ENCODE assay signal across 8 cellular contexts in the genomic region with DNA sequence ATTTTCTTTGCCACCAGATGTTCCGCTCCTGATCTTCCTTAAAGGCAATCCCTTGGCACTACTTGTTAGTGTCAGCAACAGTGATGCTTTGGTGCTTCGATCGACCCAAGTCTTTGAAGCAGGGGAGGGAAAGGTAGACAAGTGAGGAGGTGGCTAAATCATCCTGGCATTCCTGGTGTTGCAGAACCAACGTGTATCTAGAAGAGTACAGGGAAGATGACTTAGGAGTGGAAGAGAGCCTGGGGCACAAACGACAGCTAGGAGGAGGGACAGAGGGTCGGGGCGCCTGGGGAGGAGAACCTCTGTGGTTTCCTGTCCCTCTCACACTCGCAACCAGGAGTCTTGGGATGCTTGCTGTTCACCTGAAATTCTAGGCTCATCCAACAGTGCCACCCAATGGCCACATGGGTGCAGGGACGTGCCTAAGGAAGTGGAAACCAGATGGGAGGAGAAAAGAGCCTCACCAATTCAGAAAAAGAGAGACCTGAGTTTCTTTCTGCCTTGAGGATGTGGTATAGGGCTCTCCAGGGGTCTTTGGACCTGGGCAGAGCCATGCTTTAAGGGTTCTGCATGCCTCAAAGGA. TPM values are rescaled to one million over a fixed set of nuclear protein-coding genes. Genes with fewer than 3 reads are reported as not detected.
A peak's percentile ranks its signal among the peaks of the same experiment; 100 is the strongest.
DNase-seq lines count a peak whose midpoint lies in the region; ATAC-seq and TF ChIP-seq lines count a peak whose summit lies in the region.

No MANE protein-coding gene starts in this region.

- H4K20me1 ChIP-seq in DND-41 (ENCODE audit: insufficient read depth, low read length) = peaks cover 5% of the 10 kb centered on the region
- H4K20me1 ChIP-seq in PC-3 (ENCODE audit: low read length) = no peaks in the 10 kb centered on the region

- H2AFZ ChIP-seq in DND-41 (ENCODE audit: low read depth, low read length) (no peak overlapping the region), PC-3 (ENCODE audit: low read length) (no peak overlapping the region)

- peaks cover 39% of the 10 kb centered on the region for H3K27me3 ChIP-seq in DND-41 (ENCODE audit: insufficient read depth, low read length, poor library complexity)
- H3K27me3 ChIP-seq in PC-3 (ENCODE audit: low read length) = peaks cover 16% of the 10 kb centered on the region

- H3K9me2 ChIP-seq in PC-3 (replicated peaks; ENCODE audit: low read length) = no peaks in the 10 kb centered on the region

- DNase-seq in DND-41 (peak; percentile 78), PC-3 (peak; percentile 82), left cardiac atrium (peak; percentile 55), putamen (ENCODE audit: low spot score) (peak; percentile 87)
- DNase-seq in activated naive CD8-positive, alpha-beta T cell treated with anti-CD3 and anti-CD28 coated beads, Interleukin-2, amount 50 U/mL, for 24 hours = peak; percentile 60

- ATAC-seq in DND-41 (ENCODE audit: insufficient read depth, low read depth) (peak; percentile 80), PC-3 (peak; percentile 83), left cardiac atrium (peak; percentile 60 to 64), HG03521 (IDR thresholded peaks at IDR 0.05; ENCODE audit: unreplicated experiment) (no peak), GM21528 (IDR thresholded peaks at IDR 0.05; ENCODE audit: low FRiP score, unreplicated experiment) (no peak)
- peak; percentile 53 for ATAC-seq in activated naive CD8-positive, alpha-beta T cell treated with anti-CD3 and anti-CD28 coated beads, Interleukin-2, amount 50 U/mL, for 24 hours

- no peak overlapping the region for H3K4me3 Mint-ChIP-seq in activated naive CD8-positive, alpha-beta T cell treated with anti-CD3 and anti-CD28 coated beads, Interleukin-2, amount 50 U/mL, for 24 hours

- H3K4me3 ChIP-seq in DND-41 (ENCODE audit: low read depth in 1 of 2, low read length in 2 of 2) (no peak overlapping the region), PC-3 (ENCODE audit: low read length) (no peak overlapping the region)

- no peaks in the 10 kb centered on the region for H3F3A ChIP-seq in PC-3 (ENCODE audit: low read length, unreplicated experiment)

- H3K27ac Mint-ChIP-seq in activated naive CD8-positive, alpha-beta T cell treated with anti-CD3 and anti-CD28 coated beads, Interleukin-2, amount 50 U/mL, for 24 hours = no peak overlapping the region

- H3K4me1 Mint-ChIP-seq in activated naive CD8-positive, alpha-beta T cell treated with anti-CD3 and anti-CD28 coated beads, Interleukin-2, amount 50 U/mL, for 24 hours = peaks cover 20% of the 10 kb centered on the region

- POLR2A ChIA-PET in PC-3 (lab: Charles Lee; ENCODE audit: unreplicated experiment) = no interaction called here

- H3K36me3 ChIP-seq in DND-41 (ENCODE audit: insufficient read depth, low read length) (no peaks in the 10 kb centered on the region), PC-3 (ENCODE audit: low read depth, low read length) (no peaks in the 10 kb centered on the region)

- CTCF ChIA-PET in PC-3 (lab: Charles Lee) = no interaction called here

- H3K9me3 ChIP-seq in DND-41 (ENCODE audit: insufficient read depth, low read length, severe bottlenecking) = no peaks in the 10 kb centered on the region
- H3K9me3 ChIP-seq in PC-3 (ENCODE audit: low read length) = no peaks in the 10 kb centered on the region

- H3K36me3 Mint-ChIP-seq in activated naive CD8-positive, alpha-beta T cell treated with anti-CD3 and anti-CD28 coated beads, Interleukin-2, amount 50 U/mL, for 24 hours (ENCODE audit: low read depth) = no peaks in the 10 kb centered on the region

- H3K4me1 ChIP-seq in DND-41 (ENCODE audit: insufficient read depth, low read length) = peaks cover 21% of the 10 kb centered on the region
- H3K4me1 ChIP-seq in PC-3 (ENCODE audit: insufficient read depth, low read length) = peaks cover 6% of the 10 kb centered on the region; the same call in 1 of the 2 replicates

- TF ChIP-seq CTCF in DND-41 (IDR thresholded peaks at IDR 0.05; ENCODE audit: borderline replicate concordance, extremely low read depth, low read length, poor library complexity, severe bottlenecking) (peak; percentile 95), LNCAP (IDR thresholded peaks at IDR 0.05) (peak; percentile 83), PC-3 (conservative IDR thresholded peaks at IDR 0.05; ENCODE audit: low read depth, low read length) (peak; percentile 85)

- H3K79me2 ChIP-seq in DND-41 (ENCODE audit: insufficient read depth, low read length) = no peaks in the 10 kb centered on the region
- H3K79me2 ChIP-seq in PC-3 (ENCODE audit: low read length) = no peaks in the 10 kb centered on the region

- no TSS peak for BruUV-seq in PC-3 (replicated peaks; lab: Mats Ljungman, UMichigan)

- no peaks in the 10 kb centered on the region for H3K9me3 Mint-ChIP-seq in activated naive CD8-positive, alpha-beta T cell treated with anti-CD3 and anti-CD28 coated beads, Interleukin-2, amount 50 U/mL, for 24 hours

- H3K27me3 Mint-ChIP-seq in activated naive CD8-positive, alpha-beta T cell treated with anti-CD3 and anti-CD28 coated beads, Interleukin-2, amount 50 U/mL, for 24 hours = no peaks in the 10 kb centered on the region

- H3K27ac ChIP-seq in DND-41 (ENCODE audit: low read length) (no peak overlapping the region), PC-3 (ENCODE audit: low read length) (no peak overlapping the region)

- intact Hi-C loops in PC-3 (cut with micrococcal nuclease) (loop anchor here (5.0 to 10.0 kb wide), 4 partner anchors 68 to 528 kb away; no protein-coding TSS in a partner anchor), left cardiac atrium (cut with DNase I) (loop anchor here (1.0 to 5.0 kb wide), 4 partner anchors 61 to 167 kb away; no protein-coding TSS in a partner anchor)

- H3K4me2 ChIP-seq in DND-41 (ENCODE audit: insufficient read depth, low read length) (peak overlapping the region; percentile 32; the same call in 1 of the 2 replicates), PC-3 (ENCODE audit: low read length) (no peak overlapping the region)

- no peak overlapping the region for H3K9ac ChIP-seq in DND-41 (ENCODE audit: low read depth, low read length)
- no peak overlapping the region for H3K9ac ChIP-seq in PC-3 (ENCODE audit: low read length)

RNA-seq across cellular contexts. Expression of a gene that starts 9.5 kb away (rescaled TPM):
- total RNA-seq in PC-3 (2014; rRNA removed) (not detected in 2 replicates), left cardiac atrium (1 to 10 TPM in 1 of 2 donors, under 1 TPM in 1; 0.60 to 1.8 TPM)

RNA-seq across cellular contexts. Expression of a gene that starts 59.1 kb away (rescaled TPM):
- total RNA-seq in PC-3 (2014; rRNA removed) (not detected in 2 replicates), left cardiac atrium (1 to 10 TPM; 2.0 to 2.7 TPM)

Comparison
In these comparisons a context has a peak if more than half of its experiments do, and no peak if none do; other contexts are left out.
1. ATAC-seq: peak in DND-41 (single experiment), PC-3 (single experiment), activated naive CD8-positive, alpha-beta T cell treated with anti-CD3 and anti-CD28 coated beads, Interleukin-2, amount 50 U/mL, for 24 hours (single experiment) and left cardiac atrium (2 of 2); none in HG03521 (single experiment) and GM21528 (single experiment).
2. Peak in every context shown above with its lines, with median percentiles within 50 percentile points of each other: DNase-seq and CTCF ChIP-seq.